In genomic region chr6:15515226-15515625, GRCh38 we compare ENCODE assay signal across 19 cellular contexts.
DNase-seq lines count a peak whose midpoint lies in the region; FAIRE-seq and TF ChIP-seq lines count a peak whose summit lies in the region.
"Had no signal": no experiment of that assay in that cellular context is flagged by ENCODE, and none has a peak within 500 bp of the region (broad histone marks: within the 10 kb centered on the region; RNA-seq: fewer than 3 reads in every experiment).

No MANE protein-coding gene starts in this region.

- H3K27ac Mint-ChIP-seq in T-helper 1 cell treated with Interleukin-12 subunit alpha and Interleukin-12 subunit beta and Interleukin-4 antibody, amounts not matched to agents 30 μg/mL and 1 μg/mL, for 36 hours, result peak overlapping the region; percentile 49
- H3K27ac Mint-ChIP-seq in activated T-helper 2 cell treated with anti-CD3 and anti-CD28 coated beads, Interferon-gamma antibody, Interleukin-2, Interleukin-4, amounts not matched to agents 10 μg/mL and 5 μg/mL and 100 μg/mL, durations not matched to agents 14 hours and 24 hours and 36 hours, result peak overlapping the region; percentile 57
- H3K27ac Mint-ChIP-seq in neural crest cell (ENCODE audit: unreplicated experiment), result peak overlapping the region; percentile 27

- DNase-seq in T-helper 1 cell, result no peak
- no peak for DNase-seq in GM12891 (ENCODE audit: insufficient read length, low spot score)
- DNase-seq in activated T-helper 2 cell treated with anti-CD3 and anti-CD28 coated beads, Interferon-gamma antibody, Interleukin-2, Interleukin-4, amounts not matched to agents 10 μg/mL and 5 μg/mL and 100 μg/mL, durations not matched to agents 14 hours and 24 hours and 36 hours (ENCODE audit: low spot score), result no peak
- DNase-seq in neural crest cell (ENCODE audit: low read depth, low spot score), result no peak
- DNase-seq in H54 (ENCODE audit: insufficient read length, low spot score), result no peak
- no peak for DNase-seq in SIG-M5 treated with dmso at 0.1 percent for 504 hours (lab: John Stamatoyannopoulos, UW; ENCODE audit: unreplicated experiment)
- no peak for DNase-seq in NCI-H2107 treated with DMSO at 0.1 percent for 48 hours (lab: John Stamatoyannopoulos, UW; ENCODE audit: unreplicated experiment)
- DNase-seq: activated CD4-positive, CD25-positive, alpha-beta regulatory T cell; GDM1; Kasumi-1; NCI-H1105 treated with DMSO at 0.1 percent for 48 hours; NCI-H2107; NCI-H524; SHP77; small intestine; stimulated activated CD4-positive, alpha-beta T cell treated with anti-CD3 and anti-CD28 coated beads, Interleukin-4, amount 100 ng/mL, for 24 hours had no signal

- H3K36me3 Mint-ChIP-seq in T-helper 1 cell treated with Interleukin-12 subunit alpha and Interleukin-12 subunit beta and Interleukin-4 antibody, amounts not matched to agents 30 μg/mL and 1 μg/mL, for 36 hours (ENCODE audit: low read depth), result peaks cover 33% of the 10 kb centered on the region
- H3K36me3 Mint-ChIP-seq in activated T-helper 2 cell treated with anti-CD3 and anti-CD28 coated beads, Interferon-gamma antibody, Interleukin-2, Interleukin-4, amounts not matched to agents 10 μg/mL and 5 μg/mL and 100 μg/mL, durations not matched to agents 14 hours and 24 hours and 36 hours (ENCODE audit: low read depth), result peaks cover 83% of the 10 kb centered on the region
- H3K36me3 Mint-ChIP-seq in neural crest cell (ENCODE audit: low read depth), result peaks cover 28% of the 10 kb centered on the region

- no peaks in the 10 kb centered on the region for H3K9me3 Mint-ChIP-seq in T-helper 1 cell treated with Interleukin-12 subunit alpha and Interleukin-12 subunit beta and Interleukin-4 antibody, amounts not matched to agents 30 μg/mL and 1 μg/mL, for 36 hours
- no peaks in the 10 kb centered on the region for H3K9me3 Mint-ChIP-seq in activated T-helper 2 cell treated with anti-CD3 and anti-CD28 coated beads, Interferon-gamma antibody, Interleukin-2, Interleukin-4, amounts not matched to agents 10 μg/mL and 5 μg/mL and 100 μg/mL, durations not matched to agents 14 hours and 24 hours and 36 hours
- no peaks in the 10 kb centered on the region for H3K9me3 Mint-ChIP-seq in neural crest cell
- H3K9me3 Mint-ChIP-seq: T-helper 2 cell treated with Interferon-gamma antibody and Interleukin-4, amounts not matched to agents 5 μg/mL and 100 μg/mL, for 36 hours had no signal

- no peak for TF ChIP-seq CTCF in neural crest cell (conservative IDR thresholded peaks at IDR 0.05)

- intact Hi-C loops in activated T-helper 2 cell treated with anti-CD3 and anti-CD28 coated beads, Interferon-gamma antibody, Interleukin-2, Interleukin-4, amounts not matched to agents 10 μg/mL and 5 μg/mL and 100 μg/mL, durations not matched to agents 14 hours and 24 hours and 36 hours (cut with micrococcal nuclease), result no loop called here

- no peaks in the 10 kb centered on the region for H3K27me3 Mint-ChIP-seq in T-helper 1 cell treated with Interleukin-12 subunit alpha and Interleukin-12 subunit beta and Interleukin-4 antibody, amounts not matched to agents 30 μg/mL and 1 μg/mL, for 36 hours (ENCODE audit: low read depth)
- H3K27me3 Mint-ChIP-seq in activated T-helper 2 cell treated with anti-CD3 and anti-CD28 coated beads, Interferon-gamma antibody, Interleukin-2, Interleukin-4, amounts not matched to agents 10 μg/mL and 5 μg/mL and 100 μg/mL, durations not matched to agents 14 hours and 24 hours and 36 hours (ENCODE audit: low read depth), result no peaks in the 10 kb centered on the region
- no peaks in the 10 kb centered on the region for H3K27me3 Mint-ChIP-seq in neural crest cell (ENCODE audit: low read depth)

- TF ChIP-seq POLR2A in GM12891 (IDR thresholded peaks at IDR 0.05; ENCODE audit: low read depth, low read length) (no peak), H54 (IDR thresholded peaks at IDR 0.05; ENCODE audit: low read depth, low read length) (no peak)

- H3K4me3 Mint-ChIP-seq in T-helper 1 cell treated with Interleukin-12 subunit alpha and Interleukin-12 subunit beta and Interleukin-4 antibody, amounts not matched to agents 30 μg/mL and 1 μg/mL, for 36 hours, result no peak overlapping the region
- H3K4me3 Mint-ChIP-seq in activated T-helper 2 cell treated with anti-CD3 and anti-CD28 coated beads, Interferon-gamma antibody, Interleukin-2, Interleukin-4, amounts not matched to agents 10 μg/mL and 5 μg/mL and 100 μg/mL, durations not matched to agents 14 hours and 24 hours and 36 hours (ENCODE audit: low read depth), result no peak overlapping the region
- no peak overlapping the region for H3K4me3 Mint-ChIP-seq in neural crest cell
- H3K4me3 Mint-ChIP-seq: T-helper 2 cell treated with Interferon-gamma antibody and Interleukin-4, amounts not matched to agents 5 μg/mL and 100 μg/mL, for 36 hours had no signal

- H3K4me1 Mint-ChIP-seq in T-helper 1 cell treated with Interleukin-12 subunit alpha and Interleukin-12 subunit beta and Interleukin-4 antibody, amounts not matched to agents 30 μg/mL and 1 μg/mL, for 36 hours (ENCODE audit: low read depth), result peaks cover 5% of the 10 kb centered on the region
- peaks cover 5% of the 10 kb centered on the region for H3K4me1 Mint-ChIP-seq in activated T-helper 2 cell treated with anti-CD3 and anti-CD28 coated beads, Interferon-gamma antibody, Interleukin-2, Interleukin-4, amounts not matched to agents 10 μg/mL and 5 μg/mL and 100 μg/mL, durations not matched to agents 14 hours and 24 hours and 36 hours (ENCODE audit: low read depth)
- peaks cover 5% of the 10 kb centered on the region for H3K4me1 Mint-ChIP-seq in neural crest cell

- FAIRE-seq in GM12891 (lab: Jason Lieb, UNC), result no peak
- FAIRE-seq in H54 (lab: Jason Lieb, UNC), result no peak
- FAIRE-seq: HTR-8/SVneo, small intestine had no signal

TF ChIP-seq in GM12891, 5 proteins besides CTCF, POLR2A, EP300 and RAD21:
- TF ChIP-seq POLR2AphosphoS5 (IDR thresholded peaks at IDR 0.05; ENCODE audit: low read depth, low read length) (0 out of 2 replicates have a peak, but pooled peaks have one; percentile 36), POU2F2 (IDR thresholded peaks at IDR 0.05; ENCODE audit: low read depth, low read length) (no peak)
